In the genomic region with DNA sequence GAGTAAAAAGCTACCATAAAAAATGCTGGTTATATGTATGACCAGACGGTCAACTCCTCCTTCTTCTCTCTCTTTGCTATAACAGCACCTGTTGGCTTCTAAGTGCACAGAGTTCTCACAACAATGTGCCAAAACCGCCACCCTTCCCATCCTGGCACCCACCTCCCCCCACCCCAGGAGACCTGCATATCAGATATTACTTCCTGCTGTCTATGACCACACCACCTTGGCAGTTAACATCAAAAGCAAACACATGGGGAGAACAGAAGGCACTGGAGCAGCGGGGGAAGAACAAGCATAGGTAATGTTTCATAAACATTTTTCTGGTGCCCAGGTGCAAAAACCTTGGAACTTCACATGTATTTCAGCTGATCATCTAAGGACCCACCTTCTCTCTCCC, we compare ENCODE assay signal across 1 cellular context.
TF ChIP-seq lines count a peak whose summit lies in the region.

No MANE protein-coding gene starts in this region.

TF ChIP-seq in GM12878, 131 proteins besides CTCF, POLR2A, EP300 and RAD21 (continued from another document):
- TF ChIP-seq, protein P1, sequence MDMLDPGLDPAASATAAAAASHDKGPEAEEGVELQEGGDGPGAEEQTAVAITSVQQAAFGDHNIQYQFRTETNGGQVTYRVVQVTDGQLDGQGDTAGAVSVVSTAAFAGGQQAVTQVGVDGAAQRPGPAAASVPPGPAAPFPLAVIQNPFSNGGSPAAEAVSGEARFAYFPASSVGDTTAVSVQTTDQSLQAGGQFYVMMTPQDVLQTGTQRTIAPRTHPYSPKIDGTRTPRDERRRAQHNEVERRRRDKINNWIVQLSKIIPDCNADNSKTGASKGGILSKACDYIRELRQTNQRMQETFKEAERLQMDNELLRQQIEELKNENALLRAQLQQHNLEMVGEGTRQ (IDR thresholded peaks at IDR 0.05; ENCODE audit: borderline replicate concordance, low read depth, low read length), result no peak
- TF ChIP-seq ZNF384 (IDR thresholded peaks at IDR 0.05; ENCODE audit: borderline replicate concordance, low read depth, low read length), result no peak
- TF ChIP-seq YY1 (IDR thresholded peaks at IDR 0.05; ENCODE audit: low read depth, low read length), result no peak
- TF ChIP-seq KLF5 (IDR thresholded peaks at IDR 0.05; ENCODE audit: partially characterized antibody), result no peak
- TF ChIP-seq, protein P2, sequence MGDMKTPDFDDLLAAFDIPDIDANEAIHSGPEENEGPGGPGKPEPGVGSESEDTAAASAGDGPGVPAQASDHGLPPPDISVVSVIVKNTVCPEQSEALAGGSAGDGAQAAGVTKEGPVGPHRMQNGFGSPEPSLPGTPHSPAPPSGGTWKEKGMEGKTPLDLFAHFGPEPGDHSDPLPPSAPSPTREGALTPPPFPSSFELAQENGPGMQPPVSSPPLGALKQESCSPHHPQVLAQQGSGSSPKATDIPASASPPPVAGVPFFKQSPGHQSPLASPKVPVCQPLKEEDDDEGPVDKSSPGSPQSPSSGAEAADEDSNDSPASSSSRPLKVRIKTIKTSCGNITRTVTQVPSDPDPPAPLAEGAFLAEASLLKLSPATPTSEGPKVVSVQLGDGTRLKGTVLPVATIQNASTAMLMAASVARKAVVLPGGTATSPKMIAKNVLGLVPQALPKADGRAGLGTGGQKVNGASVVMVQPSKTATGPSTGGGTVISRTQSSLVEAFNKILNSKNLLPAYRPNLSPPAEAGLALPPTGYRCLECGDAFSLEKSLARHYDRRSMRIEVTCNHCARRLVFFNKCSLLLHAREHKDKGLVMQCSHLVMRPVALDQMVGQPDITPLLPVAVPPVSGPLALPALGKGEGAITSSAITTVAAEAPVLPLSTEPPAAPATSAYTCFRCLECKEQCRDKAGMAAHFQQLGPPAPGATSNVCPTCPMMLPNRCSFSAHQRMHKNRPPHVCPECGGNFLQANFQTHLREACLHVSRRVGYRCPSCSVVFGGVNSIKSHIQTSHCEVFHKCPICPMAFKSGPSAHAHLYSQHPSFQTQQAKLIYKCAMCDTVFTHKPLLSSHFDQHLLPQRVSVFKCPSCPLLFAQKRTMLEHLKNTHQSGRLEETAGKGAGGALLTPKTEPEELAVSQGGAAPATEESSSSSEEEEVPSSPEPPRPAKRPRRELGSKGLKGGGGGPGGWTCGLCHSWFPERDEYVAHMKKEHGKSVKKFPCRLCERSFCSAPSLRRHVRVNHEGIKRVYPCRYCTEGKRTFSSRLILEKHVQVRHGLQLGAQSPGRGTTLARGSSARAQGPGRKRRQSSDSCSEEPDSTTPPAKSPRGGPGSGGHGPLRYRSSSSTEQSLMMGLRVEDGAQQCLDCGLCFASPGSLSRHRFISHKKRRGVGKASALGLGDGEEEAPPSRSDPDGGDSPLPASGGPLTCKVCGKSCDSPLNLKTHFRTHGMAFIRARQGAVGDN (IDR thresholded peaks at IDR 0.05), result no peak
- TF ChIP-seq ZSCAN29 (IDR thresholded peaks at IDR 0.05), result no peak
- TF ChIP-seq, protein P3, sequence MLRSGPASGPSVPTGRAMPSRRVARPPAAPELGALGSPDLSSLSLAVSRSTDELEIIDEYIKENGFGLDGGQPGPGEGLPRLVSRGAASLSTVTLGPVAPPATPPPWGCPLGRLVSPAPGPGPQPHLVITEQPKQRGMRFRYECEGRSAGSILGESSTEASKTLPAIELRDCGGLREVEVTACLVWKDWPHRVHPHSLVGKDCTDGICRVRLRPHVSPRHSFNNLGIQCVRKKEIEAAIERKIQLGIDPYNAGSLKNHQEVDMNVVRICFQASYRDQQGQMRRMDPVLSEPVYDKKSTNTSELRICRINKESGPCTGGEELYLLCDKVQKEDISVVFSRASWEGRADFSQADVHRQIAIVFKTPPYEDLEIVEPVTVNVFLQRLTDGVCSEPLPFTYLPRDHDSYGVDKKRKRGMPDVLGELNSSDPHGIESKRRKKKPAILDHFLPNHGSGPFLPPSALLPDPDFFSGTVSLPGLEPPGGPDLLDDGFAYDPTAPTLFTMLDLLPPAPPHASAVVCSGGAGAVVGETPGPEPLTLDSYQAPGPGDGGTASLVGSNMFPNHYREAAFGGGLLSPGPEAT (IDR thresholded peaks at IDR 0.05; ENCODE audit: low read depth), result no peak
- TF ChIP-seq NR2C1 (IDR thresholded peaks at IDR 0.05), result no peak
- no peak for TF ChIP-seq EZH2 (IDR thresholded peaks at IDR 0.05; ENCODE audit: borderline replicate concordance, control insufficient read depth, low read depth, low read length)
